2 cellular contexts compared by ENCODE assay signal in the genomic region with DNA sequence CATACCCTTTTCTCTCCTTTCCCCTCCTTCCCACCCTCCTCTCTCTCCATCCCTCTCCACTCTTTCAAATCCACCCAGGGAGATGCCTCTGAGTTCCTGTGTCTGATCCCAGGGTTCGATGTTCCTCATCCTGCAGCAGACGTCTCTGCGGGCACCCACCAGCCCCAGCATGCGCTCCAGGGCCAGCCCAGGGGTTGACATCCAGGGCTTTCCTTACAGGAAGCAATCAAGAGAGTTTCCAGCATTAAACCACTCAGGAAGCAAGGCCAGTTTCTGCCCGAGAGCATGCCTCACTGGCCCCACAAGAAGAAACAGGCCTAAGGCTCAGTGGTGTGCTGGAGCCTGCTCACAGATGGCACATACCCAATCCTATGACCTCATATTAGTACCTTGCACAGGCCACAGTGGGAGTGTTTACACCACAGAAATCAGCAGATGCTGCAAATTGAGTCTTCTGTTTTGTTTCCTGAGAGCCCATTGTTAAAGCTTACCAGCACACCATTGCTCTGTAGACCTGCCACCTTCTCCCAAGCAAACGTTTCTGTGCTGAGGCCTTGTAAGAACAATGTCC.
TF ChIP-seq lines count a peak whose summit lies in the region.

No MANE protein-coding gene starts in this region.

TF ChIP-seq in liver, 16 proteins besides CTCF, POLR2A, EP300 and RAD21:
- TF ChIP-seq JUND (IDR thresholded peaks at IDR 0.05) (peak; percentile 27 to 28), HNF4A (conservative IDR thresholded peaks at IDR 0.05) (peak; percentile 19 to 25), FOXA1 (IDR thresholded peaks at IDR 0.05) (no peak), RXRA (IDR thresholded peaks at IDR 0.05) (peak; percentile 10 to 11)
- TF ChIP-seq, protein P1, sequence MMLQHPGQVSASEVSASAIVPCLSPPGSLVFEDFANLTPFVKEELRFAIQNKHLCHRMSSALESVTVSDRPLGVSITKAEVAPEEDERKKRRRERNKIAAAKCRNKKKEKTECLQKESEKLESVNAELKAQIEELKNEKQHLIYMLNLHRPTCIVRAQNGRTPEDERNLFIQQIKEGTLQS (IDR thresholded peaks at IDR 0.05), result no peak
TF ChIP-seq in liver: peak in this region for 3.

TF ChIP-seq in HepG2, 621 proteins besides CTCF, POLR2A, EP300 and RAD21:
- TF ChIP-seq ZNF746 (CRISPR knock-in tag; IDR thresholded peaks at IDR 0.05) (no peak), RFX3 (CRISPR knock-in tag; IDR thresholded peaks at IDR 0.05) (no peak), ZNF567 (CRISPR knock-in tag; IDR thresholded peaks at IDR 0.05; ENCODE audit: borderline replicate concordance) (no peak), MAFF (IDR thresholded peaks at IDR 0.05; ENCODE audit: low read depth, low read length) (no peak), ZNF660 (CRISPR knock-in tag; IDR thresholded peaks at IDR 0.05; ENCODE audit: borderline replicate concordance, low read depth) (no peak), ZNF766 (CRISPR knock-in tag; IDR thresholded peaks at IDR 0.05; ENCODE audit: borderline replicate concordance) (no peak), ZNF292 (CRISPR knock-in tag; IDR thresholded peaks at IDR 0.05; ENCODE audit: borderline replicate concordance, low read depth) (no peak)
- TF ChIP-seq, protein P2, sequence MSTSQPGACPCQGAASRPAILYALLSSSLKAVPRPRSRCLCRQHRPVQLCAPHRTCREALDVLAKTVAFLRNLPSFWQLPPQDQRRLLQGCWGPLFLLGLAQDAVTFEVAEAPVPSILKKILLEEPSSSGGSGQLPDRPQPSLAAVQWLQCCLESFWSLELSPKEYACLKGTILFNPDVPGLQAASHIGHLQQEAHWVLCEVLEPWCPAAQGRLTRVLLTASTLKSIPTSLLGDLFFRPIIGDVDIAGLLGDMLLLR (CRISPR knock-in tag; IDR thresholded peaks at IDR 0.05), result no peak
- TF ChIP-seq, protein P3, sequence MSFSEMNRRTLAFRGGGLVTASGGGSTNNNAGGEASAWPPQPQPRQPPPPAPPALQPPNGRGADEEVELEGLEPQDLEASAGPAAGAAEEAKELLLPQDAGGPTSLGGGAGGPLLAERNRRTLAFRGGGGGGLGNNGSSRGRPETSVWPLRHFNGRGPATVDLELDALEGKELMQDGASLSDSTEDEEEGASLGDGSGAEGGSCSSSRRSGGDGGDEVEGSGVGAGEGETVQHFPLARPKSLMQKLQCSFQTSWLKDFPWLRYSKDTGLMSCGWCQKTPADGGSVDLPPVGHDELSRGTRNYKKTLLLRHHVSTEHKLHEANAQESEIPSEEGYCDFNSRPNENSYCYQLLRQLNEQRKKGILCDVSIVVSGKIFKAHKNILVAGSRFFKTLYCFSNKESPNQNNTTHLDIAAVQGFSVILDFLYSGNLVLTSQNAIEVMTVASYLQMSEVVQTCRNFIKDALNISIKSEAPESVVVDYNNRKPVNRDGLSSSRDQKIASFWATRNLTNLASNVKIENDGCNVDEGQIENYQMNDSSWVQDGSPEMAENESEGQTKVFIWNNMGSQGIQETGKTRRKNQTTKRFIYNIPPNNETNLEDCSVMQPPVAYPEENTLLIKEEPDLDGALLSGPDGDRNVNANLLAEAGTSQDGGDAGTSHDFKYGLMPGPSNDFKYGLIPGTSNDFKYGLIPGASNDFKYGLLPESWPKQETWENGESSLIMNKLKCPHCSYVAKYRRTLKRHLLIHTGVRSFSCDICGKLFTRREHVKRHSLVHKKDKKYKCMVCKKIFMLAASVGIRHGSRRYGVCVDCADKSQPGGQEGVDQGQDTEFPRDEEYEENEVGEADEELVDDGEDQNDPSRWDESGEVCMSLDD (CRISPR knock-in tag; IDR thresholded peaks at IDR 0.05; ENCODE audit: borderline replicate concordance), result no peak
TF ChIP-seq in HepG2: peak in this region for 0.
